ENCODE assay signal across 34 cellular contexts in genomic region chr3:77446084-77446483, GRCh38.
"Had no signal": no experiment of that assay in that cellular context is flagged by ENCODE, and none has a peak within 500 bp of the region (broad histone marks: within the 10 kb centered on the region; RNA-seq: fewer than 3 reads in every experiment).

No MANE protein-coding gene starts in this region.

- ATAC-seq: activated CD4-positive, alpha-beta T cell treated with anti-CD3 and anti-CD28 coated beads for 36 hours; activated CD8-positive, alpha-beta memory T cell treated with anti-CD3 and anti-CD28 coated beads, Interleukin-2, amount 10 ng/mL, durations not matched to agents 7 days and 5 days; activated CD8-positive, alpha-beta T cell treated with anti-CD3 and anti-CD28 coated beads, Interleukin-2, amount 10 ng/mL, durations not matched to agents 7 days and 5 days; activated naive CD8-positive, alpha-beta T cell treated with anti-CD3 and anti-CD28 coated beads, Interleukin-2, amount 50 U/mL, for 24 hours; body of pancreas; gastroesophageal sphincter; T-helper 17 cell had no signal

- H3K27me3 ChIP-seq: adrenal gland, body of pancreas, cardiac muscle cell, colonic mucosa, esophagus squamous epithelium, gastroesophageal sphincter had no signal

- DNase-seq: activated CD4-positive, alpha-beta memory T cell treated with anti-CD3 and anti-CD28 coated beads for 36 hours; activated CD4-positive, alpha-beta T cell treated with anti-CD3 and anti-CD28 coated beads for 36 hours; activated CD4-positive, alpha-beta T cell treated with anti-CD3 and anti-CD28 coated beads, Interleukin-2, amount 10 ng/mL, durations not matched to agents 24 days and 14 days; activated CD4-positive, CD25-positive, alpha-beta regulatory T cell; activated CD4-positive, CD25-positive, alpha-beta regulatory T cell treated with anti-CD3 and anti-CD28 coated beads, Interleukin-2, amount 50 U/mL, for 72 hours; activated CD8-positive, alpha-beta memory T cell treated with anti-CD3 and anti-CD28 coated beads, Interleukin-2, amount 10 ng/mL, durations not matched to agents 7 days and 5 days; activated CD8-positive, alpha-beta memory T cell treated with anti-CD3 and anti-CD28 coated beads, Interleukin-2, amount 50 U/mL, for 4 hours; activated CD8-positive, alpha-beta T cell treated with anti-CD3 and anti-CD28 coated beads, Interleukin-2, amount 10 ng/mL, durations not matched to agents 7 days and 5 days; activated effector memory CD4-positive, alpha-beta T cell treated with anti-CD3 and anti-CD28 coated beads, Interleukin-2, amount 50 U/mL, for 16 hours; activated naive CD4-positive, alpha-beta T cell treated with anti-CD3 and anti-CD28 coated beads for 36 hours; activated naive CD8-positive, alpha-beta T cell treated with anti-CD3 and anti-CD28 coated beads for 36 hours; activated naive CD8-positive, alpha-beta T cell treated with anti-CD3 and anti-CD28 coated beads, Interleukin-2, amount 50 U/mL, for 24 hours; activated T-cell treated with anti-CD3 and anti-CD28 coated beads, Interleukin-2, amount 50 U/mL, for 1 hour; activated T-cell treated with anti-CD3 and anti-CD28 coated beads, Interleukin-2, amount 50 U/mL, for 48 hours; adrenal gland; amygdala; aorta; body of pancreas; central memory CD4-positive, alpha-beta T cell; cerebellar nuclear complex; colonic mucosa; effector CD8-positive, alpha-beta T cell; esophagus squamous epithelium; foreskin melanocyte; T-helper 17 cell; T1000 had no signal

- H3K27me3 Mint-ChIP-seq: activated CD4-positive, alpha-beta memory T cell treated with anti-CD3 and anti-CD28 coated beads for 36 hours; activated CD4-positive, alpha-beta T cell treated with anti-CD3 and anti-CD28 coated beads for 36 hours; activated CD4-positive, alpha-beta T cell treated with anti-CD3 and anti-CD28 coated beads, Interleukin-2, amount 10 ng/mL, durations not matched to agents 24 days and 14 days; activated CD8-positive, alpha-beta memory T cell treated with anti-CD3 and anti-CD28 coated beads, Interleukin-2, amount 10 ng/mL, durations not matched to agents 7 days and 5 days; activated naive CD4-positive, alpha-beta T cell treated with anti-CD3 and anti-CD28 coated beads, Interleukin-2, amount 50 U/mL, for 24 hours; activated naive CD8-positive, alpha-beta T cell treated with anti-CD3 and anti-CD28 coated beads for 36 hours; activated naive CD8-positive, alpha-beta T cell treated with anti-CD3 and anti-CD28 coated beads, Interleukin-2, amount 50 U/mL, for 24 hours; T-helper 17 cell had no signal

- H3K4me1 Mint-ChIP-seq: activated CD4-positive, alpha-beta T cell treated with anti-CD3 and anti-CD28 coated beads for 36 hours; activated CD4-positive, alpha-beta T cell treated with anti-CD3 and anti-CD28 coated beads, Interleukin-2, amount 10 ng/mL, durations not matched to agents 24 days and 14 days; activated CD8-positive, alpha-beta memory T cell treated with anti-CD3 and anti-CD28 coated beads, Interleukin-2, amount 10 ng/mL, durations not matched to agents 7 days and 5 days; activated naive CD4-positive, alpha-beta T cell treated with anti-CD3 and anti-CD28 coated beads, Interleukin-2, amount 50 U/mL, for 24 hours; activated naive CD8-positive, alpha-beta T cell treated with anti-CD3 and anti-CD28 coated beads for 36 hours; activated naive CD8-positive, alpha-beta T cell treated with anti-CD3 and anti-CD28 coated beads, Interleukin-2, amount 50 U/mL, for 24 hours; T-helper 17 cell had no signal

- H3K4me1 ChIP-seq: adrenal gland, body of pancreas, colonic mucosa, esophagus squamous epithelium, gastroesophageal sphincter had no signal

- H3K4me3 ChIP-seq: adrenal gland, body of pancreas, cardiac muscle cell, colonic mucosa, esophagus squamous epithelium, gastroesophageal sphincter had no signal

- H3K36me3 ChIP-seq: adrenal gland, cardiac muscle cell, colonic mucosa, esophagus squamous epithelium, gastroesophageal sphincter had no signal

- H3K9me3 ChIP-seq: adrenal gland, body of pancreas, esophagus squamous epithelium, gastroesophageal sphincter had no signal

- H3K9me3 Mint-ChIP-seq: activated CD4-positive, alpha-beta T cell treated with anti-CD3 and anti-CD28 coated beads, Interleukin-2, amount 10 ng/mL, durations not matched to agents 24 days and 14 days; activated naive CD8-positive, alpha-beta T cell treated with anti-CD3 and anti-CD28 coated beads for 36 hours had no signal

- H3K36me3 Mint-ChIP-seq: activated CD4-positive, alpha-beta memory T cell treated with anti-CD3 and anti-CD28 coated beads for 36 hours; activated CD8-positive, alpha-beta memory T cell treated with anti-CD3 and anti-CD28 coated beads, Interleukin-2, amount 10 ng/mL, durations not matched to agents 7 days and 5 days; activated naive CD4-positive, alpha-beta T cell treated with anti-CD3 and anti-CD28 coated beads, Interleukin-2, amount 50 U/mL, for 24 hours; activated naive CD8-positive, alpha-beta T cell treated with anti-CD3 and anti-CD28 coated beads for 36 hours had no signal

- H3K27ac Mint-ChIP-seq: activated CD4-positive, alpha-beta memory T cell treated with anti-CD3 and anti-CD28 coated beads for 36 hours; activated CD4-positive, alpha-beta T cell treated with anti-CD3 and anti-CD28 coated beads for 36 hours; activated CD4-positive, alpha-beta T cell treated with anti-CD3 and anti-CD28 coated beads, Interleukin-2, amount 10 ng/mL, durations not matched to agents 24 days and 14 days; activated CD8-positive, alpha-beta memory T cell treated with anti-CD3 and anti-CD28 coated beads, Interleukin-2, amount 10 ng/mL, durations not matched to agents 7 days and 5 days; activated CD8-positive, alpha-beta T cell treated with anti-CD3 and anti-CD28 coated beads, Interleukin-2, amount 10 ng/mL, durations not matched to agents 7 days and 5 days; activated naive CD4-positive, alpha-beta T cell treated with anti-CD3 and anti-CD28 coated beads for 36 hours; activated naive CD4-positive, alpha-beta T cell treated with anti-CD3 and anti-CD28 coated beads, Interleukin-2, amount 50 U/mL, for 24 hours; activated naive CD8-positive, alpha-beta T cell treated with anti-CD3 and anti-CD28 coated beads for 36 hours; activated naive CD8-positive, alpha-beta T cell treated with anti-CD3 and anti-CD28 coated beads, Interleukin-2, amount 50 U/mL, for 24 hours; activated T-helper 1 cell treated with anti-CD3 and anti-CD28 coated beads, Interleukin-12 subunit alpha, Interleukin-12 subunit beta, Interleukin-2, Interleukin-4 antibody, amounts not matched to agents 30 ng/mL and 10 ng/mL and 1 ng/mL, durations not matched to agents 14 hours and 24 hours and 36 hours; activated T-helper 2 cell treated with anti-CD3 and anti-CD28 coated beads, Interferon-gamma antibody, Interleukin-2, Interleukin-4, amounts not matched to agents 10 μg/mL and 5 μg/mL and 100 μg/mL, durations not matched to agents 14 hours and 24 hours and 36 hours; T-helper 17 cell; T-helper 2 cell treated with Interferon-gamma antibody and Interleukin-4, amounts not matched to agents 5 μg/mL and 100 μg/mL, for 36 hours had no signal

- FAIRE-seq: endothelial cell of umbilical vein had no signal

- H3K27ac ChIP-seq: adrenal gland, body of pancreas, cardiac muscle cell, colonic mucosa, epithelial cell of prostate, esophagus squamous epithelium, gastroesophageal sphincter had no signal

- H3K4me3 Mint-ChIP-seq: activated CD4-positive, alpha-beta memory T cell treated with anti-CD3 and anti-CD28 coated beads for 36 hours; activated CD4-positive, alpha-beta T cell treated with anti-CD3 and anti-CD28 coated beads for 36 hours; activated CD4-positive, alpha-beta T cell treated with anti-CD3 and anti-CD28 coated beads, Interleukin-2, amount 10 ng/mL, durations not matched to agents 24 days and 14 days; activated CD8-positive, alpha-beta memory T cell treated with anti-CD3 and anti-CD28 coated beads, Interleukin-2, amount 10 ng/mL, durations not matched to agents 7 days and 5 days; activated CD8-positive, alpha-beta T cell treated with anti-CD3 and anti-CD28 coated beads, Interleukin-2, amount 10 ng/mL, durations not matched to agents 7 days and 5 days; activated naive CD4-positive, alpha-beta T cell treated with anti-CD3 and anti-CD28 coated beads for 36 hours; activated naive CD4-positive, alpha-beta T cell treated with anti-CD3 and anti-CD28 coated beads, Interleukin-2, amount 50 U/mL, for 24 hours; activated naive CD8-positive, alpha-beta T cell treated with anti-CD3 and anti-CD28 coated beads for 36 hours; activated naive CD8-positive, alpha-beta T cell treated with anti-CD3 and anti-CD28 coated beads, Interleukin-2, amount 50 U/mL, for 24 hours; activated T-helper 1 cell treated with anti-CD3 and anti-CD28 coated beads, Interleukin-12 subunit alpha, Interleukin-12 subunit beta, Interleukin-2, Interleukin-4 antibody, amounts not matched to agents 30 ng/mL and 10 ng/mL and 1 ng/mL, durations not matched to agents 14 hours and 24 hours and 36 hours; T-helper 17 cell; T-helper 2 cell treated with Interferon-gamma antibody and Interleukin-4, amounts not matched to agents 5 μg/mL and 100 μg/mL, for 36 hours had no signal
